Comparison of ENCODE assay signal across 28 cellular contexts in the genomic region with DNA sequence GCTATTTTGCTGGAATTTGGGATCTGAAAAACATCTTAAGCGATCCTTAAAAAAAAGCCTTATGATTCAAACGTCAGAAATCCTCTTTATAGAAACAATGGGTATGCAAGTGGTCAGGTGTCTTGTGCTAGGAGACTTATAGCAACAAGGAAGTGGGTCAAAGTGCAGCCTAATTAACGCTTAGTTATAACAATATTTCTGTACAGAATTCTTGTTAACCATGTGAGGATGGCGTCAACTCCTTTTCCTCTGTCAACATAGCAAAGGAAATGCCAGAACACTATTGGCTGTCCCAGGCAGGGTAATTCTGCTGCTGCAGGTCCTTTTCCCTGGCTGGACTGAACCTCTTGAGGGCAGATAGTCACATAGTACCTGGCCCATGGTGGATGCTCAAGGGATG. TPM values are rescaled to one million over a fixed set of nuclear protein-coding genes. Genes with fewer than 3 reads are reported as not detected.
"Had no signal": no experiment of that assay in that cellular context is flagged by ENCODE, and none has a peak within 500 bp of the region (broad histone marks: within the 10 kb centered on the region; RNA-seq: fewer than 3 reads in every experiment).

No MANE protein-coding gene starts in this region.

- H3K4me3 ChIP-seq: cardiac muscle cell, SJSA1 had no signal

- H3K9me3 ChIP-seq: SJSA1 had no signal

- H3K4me3 Mint-ChIP-seq: activated CD8-positive, alpha-beta T cell treated with anti-CD3 and anti-CD28 coated beads, Interleukin-2, amount 10 ng/mL, durations not matched to agents 7 days and 5 days; T-helper 1 cell treated with Interleukin-12 subunit alpha and Interleukin-12 subunit beta and Interleukin-4 antibody, amounts not matched to agents 30 μg/mL and 1 μg/mL, for 36 hours had no signal

- DNase-seq: activated CD4-positive, alpha-beta T cell treated with anti-CD3 and anti-CD28 coated beads for 48 hours; activated CD4-positive, alpha-beta T cell treated with anti-CD3 and anti-CD28 coated beads, Interleukin-2, amount 50 U/mL, for 4 hours; activated CD4-positive, CD25-positive, alpha-beta regulatory T cell treated with anti-CD3 and anti-CD28 coated beads, Interleukin-2, amount 50 U/mL, for 72 hours; activated CD8-positive, alpha-beta memory T cell treated with anti-CD3 and anti-CD28 coated beads, Interleukin-2, amount 50 U/mL, for 48 hours; activated CD8-positive, alpha-beta T cell treated with anti-CD3 and anti-CD28 coated beads, Interleukin-2, amount 10 ng/mL, durations not matched to agents 7 days and 5 days; activated effector memory CD4-positive, alpha-beta T cell treated with Interleukin-2 at 50 U/mL for 16 hours; activated naive CD4-positive, alpha-beta T cell; activated T-cell treated with anti-CD3 and anti-CD28 coated beads, Interleukin-2, amount 50 U/mL, for 1 hour; amygdala; brain microvascular endothelial cell; KG1; NCI-H1048; NCI-H146; NCI-H187 treated with DMSO at 0.1 percent for 48 hours; NCI-H2171; NCI-H526; NK-92 treated with Interleukin-12 subunit alpha and Interleukin-12 subunit beta, amount 100 ng/mL, for 24 hours; OCI-M1; Right ventricle myocardium superior; SW 1271 had no signal

- ATAC-seq: activated CD8-positive, alpha-beta T cell treated with anti-CD3 and anti-CD28 coated beads, Interleukin-2, amount 10 ng/mL, durations not matched to agents 7 days and 5 days; activated naive CD4-positive, alpha-beta T cell treated with anti-CD3 and anti-CD28 coated beads, Interleukin-2, amount 50 U/mL, for 72 hours; Panc1; SK-N-SH treated with all-trans-retinoic acid at 6 μM for 48 hours had no signal

- H3K4me1 ChIP-seq: SJSA1 had no signal

- H3K27ac Mint-ChIP-seq: activated CD8-positive, alpha-beta T cell treated with anti-CD3 and anti-CD28 coated beads, Interleukin-2, amount 10 ng/mL, durations not matched to agents 7 days and 5 days; activated naive CD4-positive, alpha-beta T cell treated with anti-CD3 and anti-CD28 coated beads, Interleukin-2, amount 50 U/mL, for 72 hours; T-helper 1 cell treated with Interleukin-12 subunit alpha and Interleukin-12 subunit beta and Interleukin-4 antibody, amounts not matched to agents 30 μg/mL and 1 μg/mL, for 36 hours had no signal

- H3K36me3 ChIP-seq: brain microvascular endothelial cell, cardiac muscle cell, SJSA1 had no signal

- H3K27me3 ChIP-seq: brain microvascular endothelial cell, cardiac muscle cell had no signal

RNA-seq across cellular contexts. Expression of a gene that starts 21.6 kb away (rescaled TPM):
- total RNA-seq: LHCN-M2, M059J, SJSA1 had no signal
